ENCODE assay signal across 21 cellular contexts in the genomic region with DNA sequence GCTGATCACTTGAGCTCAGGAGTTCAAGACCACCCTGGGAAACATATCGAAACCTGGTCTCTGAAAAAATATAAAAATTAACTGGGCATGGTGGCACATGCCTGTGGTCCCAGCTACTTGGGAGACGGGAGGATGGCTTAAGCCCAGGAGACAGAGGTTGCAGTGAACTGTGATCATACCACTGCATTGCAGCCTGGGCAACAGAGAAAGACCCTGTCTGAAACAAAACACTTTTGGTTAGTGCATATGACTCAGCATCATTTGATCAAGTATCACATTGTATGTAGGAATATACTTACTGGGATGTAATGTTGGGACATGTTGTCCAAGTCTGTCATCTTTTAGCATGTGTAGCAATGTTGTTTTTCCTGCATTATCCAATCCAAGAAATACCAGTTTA.
"Had no signal": no experiment of that assay in that cellular context is flagged by ENCODE, and none has a peak within 500 bp of the region (broad histone marks: within the 10 kb centered on the region; RNA-seq: fewer than 3 reads in every experiment).

No MANE protein-coding gene starts in this region.

- H3K9me3 ChIP-seq: adrenal gland had no signal

- DNase-seq: activated CD4-positive, alpha-beta T cell treated with anti-CD3 and anti-CD28 coated beads for 4 hours; activated CD8-positive, alpha-beta memory T cell treated with anti-CD3 and anti-CD28 coated beads, Interleukin-2, amount 50 U/mL, for 4 hours; activated CD8-positive, alpha-beta T cell treated with anti-CD3 and anti-CD28 coated beads for 36 hours; activated naive CD4-positive, alpha-beta T cell treated with anti-CD3 and anti-CD28 coated beads, Interleukin-2, amount 50 U/mL, for 16 hours; activated naive CD8-positive, alpha-beta T cell treated with anti-CD3 and anti-CD28 coated beads, Interleukin-2, amount 10 ng/mL, durations not matched to agents 7 days and 5 days; activated T-cell treated with anti-CD3 and anti-CD28 coated beads, Interleukin-2, amount 50 U/mL, for 72 hours; adrenal gland; anterior cingulate cortex; central memory CD4-positive, alpha-beta T cell; KG1; NCI-H1092; NCI-H1417; NCI-H1930; NCI-H2171 treated with DMSO at 0.1 percent for 48 hours; NCI-H226; NCI-H510A; NCI-H526 treated with DMSO at 0.1 percent for 48 hours; NCI-H82; SW 1271 had no signal

- H3K27ac ChIP-seq: adrenal gland had no signal

- H3K4me3 ChIP-seq: adrenal gland had no signal

- H3K27me3 ChIP-seq: adrenal gland had no signal

- ATAC-seq: activated CD4-positive, CD25-positive, alpha-beta regulatory T cell treated with anti-CD3 and anti-CD28 coated beads, Interleukin-2, amount 50 U/mL, for 24 hours; activated CD8-positive, alpha-beta T cell treated with anti-CD3 and anti-CD28 coated beads for 36 hours; activated T-cell treated with anti-CD3 and anti-CD28 coated beads, Interleukin-2, amount 50 U/mL, for 72 hours; SK-N-SH treated with all-trans-retinoic acid at 6 μM for 48 hours had no signal
